9 cellular contexts compared by ENCODE assay signal in the genomic region with DNA sequence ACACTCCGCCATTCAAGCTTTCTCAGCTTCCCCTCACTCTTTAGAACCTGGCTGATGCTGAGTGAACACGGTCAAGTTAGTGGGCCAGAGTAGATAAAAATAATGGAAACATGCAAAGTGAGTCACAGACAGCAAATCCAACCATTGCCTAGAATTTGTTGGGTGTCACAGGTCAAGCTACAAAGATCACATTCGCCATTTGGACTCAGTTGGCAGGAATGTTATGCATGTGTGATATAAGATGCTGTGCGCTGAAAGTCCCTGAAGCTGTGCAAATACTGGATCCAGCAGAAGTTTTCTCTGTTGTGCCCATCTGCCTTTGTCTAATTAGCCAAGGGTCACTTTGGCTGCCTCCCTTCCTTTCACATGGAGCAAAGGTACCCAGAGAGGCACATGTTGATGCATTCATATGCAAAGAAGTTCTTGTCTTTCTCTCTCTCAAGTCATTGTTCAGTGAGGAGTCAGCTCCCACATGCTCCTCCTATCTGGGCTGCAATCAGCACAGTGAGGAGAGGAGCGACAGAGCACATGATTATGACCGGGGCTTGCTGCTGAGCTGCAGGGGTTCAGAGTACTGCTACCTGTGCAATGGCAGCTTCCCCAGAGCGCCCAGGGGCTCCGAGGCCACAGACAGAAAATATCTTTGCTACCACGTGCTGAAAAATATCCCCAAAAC. TPM values are rescaled to one million over a fixed set of nuclear protein-coding genes. Genes with fewer than 3 reads are reported as not detected.
DNase-seq lines count a peak whose midpoint lies in the region; ATAC-seq and TF ChIP-seq lines count a peak whose summit lies in the region.
"Had no signal": no experiment of that assay in that cellular context is flagged by ENCODE, and none has a peak within 500 bp of the region (broad histone marks: within the 10 kb centered on the region; RNA-seq: fewer than 3 reads in every experiment).

No MANE protein-coding gene starts in this region.

- intact Hi-C loops in OCI-LY7 (cut with micrococcal nuclease; ENCODE audit: unreplicated experiment) (loop anchor here (1.0 to 5.0 kb wide), 3 partner anchors 8 to 211 kb away; no protein-coding TSS in a partner anchor), mammary epithelial cell (cut with micrococcal nuclease) (no loop called here)

- WGBS in mammary epithelial cell (ENCODE audit: low coverage, missing lambda C conversion rate) = 79% methylated on average over 9 of the region's 9 CpGs

- H2AFZ ChIP-seq in OCI-LY7 (ENCODE audit: low read length) = peak overlapping the region; percentile 3; the same call in 1 of the 2 replicates
- no peak overlapping the region for H2AFZ ChIP-seq in mammary epithelial cell (ENCODE audit: low read depth, low read length)

- POLR2A ChIA-PET in OCI-LY7 (lab: Charles Lee) = interaction anchor here (0.6 to 11.2 kb wide), 21 partner anchors 8 to 1599 kb away, joined by 3 to 173 read pairs (median 4); no protein-coding TSS in a partner anchor

- in situ Hi-C loops in mammary epithelial cell (cut with MboI; ENCODE audit: low sequenced_read_pairs in 2 of 2) = no loop called here

- peaks cover 56% of the 10 kb centered on the region for H3K4me1 ChIP-seq in ES-I3 (ENCODE audit: insufficient read depth, low read length)
- peaks cover 100% of the 10 kb centered on the region for H3K4me1 ChIP-seq in OCI-LY7 (ENCODE audit: insufficient read depth, low read length, poor library complexity, severe bottlenecking)
- H3K4me1 ChIP-seq in mammary epithelial cell (ENCODE audit: insufficient read depth, low read length) = no peaks in the 10 kb centered on the region

- DNase-seq in OCI-LY7 (ENCODE audit: low spot score) = peak; percentile 83
- DNase-seq in iPS DF 19.7 (ENCODE audit: low read depth, low spot score) = peak; percentile 96
- no peak for DNase-seq in NCI-H226
- DNase-seq in mammary epithelial cell = no peak
- no peak for DNase-seq in HUDEP-2 (lab: John Stamatoyannopoulos, UW; ENCODE audit: unreplicated experiment in 76 of 76)

- dilution Hi-C loops in mammary epithelial cell (cut with HindIII; ENCODE audit: low sequenced_read_pairs) = no loop called here

- H3K9ac ChIP-seq in ES-I3 (ENCODE audit: low read depth, low read length) (peak overlapping the region; percentile 23), mammary epithelial cell (ENCODE audit: insufficient read depth, low read length) (no peak overlapping the region)

- H3K9me2 ChIP-seq in OCI-LY7 (ENCODE audit: insufficient read depth, low read length) = no peaks in the 10 kb centered on the region

- CTCF ChIA-PET in OCI-LY7 (lab: Charles Lee; ENCODE audit: unreplicated experiment) (interaction anchor here (0.6 to 1.6 kb wide), 4 partner anchors 13 to 176 kb away, joined by 3 to 13 read pairs (median 6); no protein-coding TSS in a partner anchor), mammary epithelial cell (lab: Charles Lee; ENCODE audit: low non-redundant PET) (interaction anchor here (0.6 kb wide), 1 partner anchor 40 kb away, joined by 4 read pairs; no protein-coding TSS in a partner anchor)

- no peak for TF ChIP-seq CTCF in OCI-LY7 (conservative IDR thresholded peaks at IDR 0.05; ENCODE audit: low read length)
- no peak for TF ChIP-seq CTCF in mammary epithelial cell (conservative IDR thresholded peaks at IDR 0.05 in 1 of 2, IDR thresholded peaks at IDR 0.05 in 1 of 2; ENCODE audit: extremely low read depth in 1 of 2, insufficient read depth in 1 of 2, low read depth in 1 of 2, low read length in 2 of 2)

- BruUV-seq in OCI-LY7 (replicated peaks; lab: Mats Ljungman, UMichigan) (no TSS peak), mammary epithelial cell (replicated peaks; lab: Mats Ljungman, UMichigan) (no TSS peak)

- H3K79me2 ChIP-seq in OCI-LY7 (ENCODE audit: insufficient read depth, low read depth, low read length) (peaks cover 94% of the 10 kb centered on the region), mammary epithelial cell (ENCODE audit: insufficient read depth, low read length) (no peaks in the 10 kb centered on the region)

- H3K4me3 ChIP-seq in OCI-LY7 (ENCODE audit: low read depth, low read length, poor library complexity, severe bottlenecking) (peak overlapping the region; percentile 50), mammary epithelial cell (replicated peaks in 1 of 3; ENCODE audit: insufficient read depth in 1 of 3, low read depth in 2 of 3, low read length in 3 of 3) (no peak overlapping the region)
- H3K4me3 ChIP-seq: cardiac muscle cell had no signal

- no peaks in the 10 kb centered on the region for H3K9me3 ChIP-seq in ES-I3 (ENCODE audit: control insufficient read depth, insufficient read depth, low read length)
- no peaks in the 10 kb centered on the region for H3K9me3 ChIP-seq in OCI-LY7 (ENCODE audit: low read length)
- H3K9me3 ChIP-seq in mammary epithelial cell (replicated peaks; ENCODE audit: insufficient read depth, low read length) = no peaks in the 10 kb centered on the region

- no peaks in the 10 kb centered on the region for H3K27me3 ChIP-seq in mammary epithelial cell (ENCODE audit: insufficient read depth, low read length)

- H3K4me2 ChIP-seq in OCI-LY7 (ENCODE audit: low read length) = peak overlapping the region; percentile 95
- H3K4me2 ChIP-seq in mammary epithelial cell (ENCODE audit: insufficient read depth, low read depth, low read length) = no peak overlapping the region

- H3K27ac ChIP-seq in OCI-LY7 (ENCODE audit: low read depth, low read length, poor library complexity, severe bottlenecking) (peak overlapping the region; percentile 99), mammary epithelial cell (ENCODE audit: insufficient read depth, low read depth, low read length) (no peak overlapping the region)
- H3K27ac ChIP-seq: cardiac muscle cell had no signal

- H3K36me3 ChIP-seq in ES-I3 (ENCODE audit: insufficient read depth, low read length) (no peaks in the 10 kb centered on the region), OCI-LY7 (ENCODE audit: insufficient read depth, low read length) (no peaks in the 10 kb centered on the region; the same call in 1 of the 2 replicates), mammary epithelial cell (ENCODE audit: insufficient read depth, low read length) (no peaks in the 10 kb centered on the region)
- H3K36me3 ChIP-seq: cardiac muscle cell had no signal

- ATAC-seq in GM21737 (IDR thresholded peaks at IDR 0.05; ENCODE audit: unreplicated experiment) (peak; percentile 26), GM18520 (IDR thresholded peaks at IDR 0.05; ENCODE audit: unreplicated experiment) (no peak)

- H4K20me1 ChIP-seq in OCI-LY7 (ENCODE audit: insufficient read depth, low read length) (no peaks in the 10 kb centered on the region), mammary epithelial cell (ENCODE audit: insufficient read depth, low read length) (no peaks in the 10 kb centered on the region)

RNA-seq across cellular contexts. Expression of a gene that starts 39.7 kb away (rescaled TPM):
- 79.4 and 88.8 TPM in 2 replicates for total RNA-seq in OCI-LY7 (2014; rRNA removed; shearing (Covaris generic))
- 78.2 and 81.2 TPM in 2 replicates for total RNA-seq in OCI-LY7 (2022)
- total RNA-seq in mammary epithelial cell = 1 to 10 TPM in 1 of 2 donors, under 1 TPM in 1; 0.67 to 1.6 TPM
- polyA plus RNA-seq in mammary epithelial cell = 7.1 TPM
- 40.9 TPM for polyA minus RNA-seq in mammary epithelial cell

Comparison
In these comparisons a context has a peak if more than half of its experiments do, and no peak if none do; other contexts are left out.
1. DNase-seq: peak in OCI-LY7 (single experiment) and iPS DF 19.7 (single experiment); none in NCI-H226 (single experiment), mammary epithelial cell (single experiment) and HUDEP-2 (0 of 76).
2. RNA of a gene that starts 39.7 kb away (total RNA-seq): 78.2 to 88.8 TPM in OCI-LY7; 0.67 to 1.6 TPM in mammary epithelial cell; every median in the first group is over 10 times any median in the second.